In genomic region chr6:108736832-108737231, GRCh38 we compare ENCODE assay signal across 11 cellular contexts.
DNase-seq lines count a peak whose midpoint lies in the region; ATAC-seq, FAIRE-seq and TF ChIP-seq lines count a peak whose summit lies in the region.
"Had no signal": no experiment of that assay in that cellular context is flagged by ENCODE, and none has a peak within 500 bp of the region (broad histone marks: within the 10 kb centered on the region; RNA-seq: fewer than 3 reads in every experiment).

No MANE protein-coding gene starts in this region.

- H2AFZ ChIP-seq in PC-3 (ENCODE audit: low read length) (no peak overlapping the region), neuronal stem cell (ENCODE audit: low read length) (peak overlapping the region; percentile 27)

- H4K20me1 ChIP-seq in PC-3 (ENCODE audit: low read length), result no peaks in the 10 kb centered on the region

- H3K4ac ChIP-seq in neuronal stem cell (ENCODE audit: low read length), result no peak overlapping the region

- H3K27me3 ChIP-seq in PC-3 (ENCODE audit: low read length) (no peaks in the 10 kb centered on the region), neuronal stem cell (ENCODE audit: control insufficient read depth in 3 of 3, insufficient read depth in 3 of 3, low read depth in 1 of 3, low read length in 3 of 3) (peaks cover 0 to 29% (median 0%) of the 10 kb centered on the region in 3 experiments)

- H3K27ac Mint-ChIP-seq in activated CD4-positive, alpha-beta memory T cell treated with anti-CD3 and anti-CD28 coated beads for 36 hours, result no peak overlapping the region

- FAIRE-seq in D721Med (lab: Jason Lieb, UNC), result no peak

- no peak overlapping the region for H2BK15ac ChIP-seq in neuronal stem cell (ENCODE audit: low read length)

- no peak overlapping the region for H2BK5ac ChIP-seq in neuronal stem cell (ENCODE audit: low read length)

- H3K9me3 ChIP-seq in ES-I3 (ENCODE audit: control insufficient read depth, insufficient read depth, low read length) (no peaks in the 10 kb centered on the region), PC-3 (ENCODE audit: low read length) (no peaks in the 10 kb centered on the region), neuronal stem cell (replicated peaks in 1 of 2; ENCODE audit: control insufficient read depth in 2 of 2, insufficient read depth in 1 of 2, low read depth in 1 of 2, low read length in 2 of 2) (no peaks in the 10 kb centered on the region)

- H4K8ac ChIP-seq in neuronal stem cell (ENCODE audit: low read depth, low read length), result no peak overlapping the region

- BruUV-seq in PC-3 (replicated peaks; lab: Mats Ljungman, UMichigan), result no TSS peak

- H3K79me2 ChIP-seq in PC-3 (ENCODE audit: low read length), result no peaks in the 10 kb centered on the region

- no peaks in the 10 kb centered on the region for H3K9me2 ChIP-seq in PC-3 (replicated peaks; ENCODE audit: low read length)

- no peak overlapping the region for H2BK12ac ChIP-seq in neuronal stem cell (ENCODE audit: low read length)

- H3K4me1 ChIP-seq in ES-I3 (ENCODE audit: insufficient read depth, low read length) (peaks cover 38% of the 10 kb centered on the region), PC-3 (ENCODE audit: insufficient read depth, low read length) (peaks cover 81% of the 10 kb centered on the region), neuronal stem cell (ENCODE audit: control insufficient read depth in 2 of 2, insufficient read depth in 1 of 2, low read depth in 1 of 2, low read length in 2 of 2) (peaks cover 4 to 8% of the 10 kb centered on the region in 2 donors)

- no peaks in the 10 kb centered on the region for H3K9me3 Mint-ChIP-seq in activated CD4-positive, alpha-beta memory T cell treated with anti-CD3 and anti-CD28 coated beads for 36 hours

- H3K36me3 Mint-ChIP-seq in activated CD4-positive, alpha-beta memory T cell treated with anti-CD3 and anti-CD28 coated beads for 36 hours, result no peaks in the 10 kb centered on the region

- H3K18ac ChIP-seq in neuronal stem cell (ENCODE audit: low read length), result no peak overlapping the region

- POLR2A ChIA-PET in PC-3 (lab: Charles Lee; ENCODE audit: unreplicated experiment), result no interaction called here
- POLR2A ChIA-PET in activated CD4-positive, alpha-beta memory T cell treated with anti-CD3 and anti-CD28 coated beads for 36 hours (lab: Charles Lee), result no interaction called here

- H3K9ac ChIP-seq in ES-I3 (ENCODE audit: low read depth, low read length) (peak overlapping the region; percentile 16; the same call in 1 of the 2 replicates), PC-3 (ENCODE audit: low read length) (peak overlapping the region; percentile 61), neuronal stem cell (ENCODE audit: low read depth, low read length, poor library complexity) (no peak overlapping the region)

- no peak overlapping the region for H4K91ac ChIP-seq in neuronal stem cell (ENCODE audit: low read depth, low read length, poor library complexity)

- H3K79me1 ChIP-seq in neuronal stem cell (ENCODE audit: low read depth, low read length), result no peaks in the 10 kb centered on the region

- H3K27ac ChIP-seq in PC-3 (ENCODE audit: low read length) (peak overlapping the region; percentile 86), epithelial cell of prostate (peak overlapping the region; percentile 98), neuronal stem cell (replicated peaks; ENCODE audit: low read length) (no peak overlapping the region)
- H3K27ac ChIP-seq: cardiac muscle cell had no signal

- H3K36me3 ChIP-seq in ES-I3 (ENCODE audit: insufficient read depth, low read length), result no peaks in the 10 kb centered on the region
- H3K36me3 ChIP-seq in PC-3 (ENCODE audit: low read depth, low read length), result no peaks in the 10 kb centered on the region
- H3K36me3 ChIP-seq in neuronal stem cell (replicated peaks in 1 of 2; ENCODE audit: control insufficient read depth in 2 of 2, insufficient read depth in 2 of 2, low read length in 2 of 2), result no peaks in the 10 kb centered on the region
- H3K36me3 ChIP-seq: cardiac muscle cell had no signal

- no peak overlapping the region for H3K14ac ChIP-seq in neuronal stem cell (ENCODE audit: low read length)

- CTCF ChIA-PET in PC-3 (lab: Charles Lee), result no interaction called here
- CTCF ChIA-PET in activated CD4-positive, alpha-beta memory T cell treated with anti-CD3 and anti-CD28 coated beads for 36 hours (lab: Charles Lee), result interaction anchor here (0.6 kb wide), 1 partner anchor 74 kb away, joined by 3 read pairs; no protein-coding TSS in a partner anchor

- WGBS in neuronal stem cell (ENCODE audit: extremely low coverage in 2 of 2, insufficient read length in 2 of 2, insufficient replicate concordance in 1 of 2), 2 donors, result 100% methylated on average over 1 of the region's 4 CpGs; no CpG with 5 or more reads in 1 of the 2 donors

- peaks cover 13% of the 10 kb centered on the region for H3K27me3 Mint-ChIP-seq in activated CD4-positive, alpha-beta memory T cell treated with anti-CD3 and anti-CD28 coated beads for 36 hours

- no peak overlapping the region for H3K23ac ChIP-seq in neuronal stem cell (ENCODE audit: low read depth, low read length, poor library complexity)

- no peak overlapping the region for H2AK5ac ChIP-seq in neuronal stem cell (ENCODE audit: low read depth, low read length)

- DNase-seq in PC-3 (peak; percentile 84), epithelial cell of prostate (ENCODE audit: low read depth, low spot score) (peak; percentile 64), neuronal stem cell (ENCODE audit: low spot score) (no peak), GOT3 (lab: John Stamatoyannopoulos, UW) (no peak), D721Med (ENCODE audit: insufficient read length, low spot score) (no peak)
- DNase-seq in activated CD4-positive, alpha-beta memory T cell treated with anti-CD3 and anti-CD28 coated beads for 36 hours, result no peak
- DNase-seq: NCI-H1417 treated with DMSO at 0.1 percent for 48 hours, T1000 had no signal

- no peaks in the 10 kb centered on the region for H3F3A ChIP-seq in PC-3 (ENCODE audit: low read length, unreplicated experiment)

- intact Hi-C loops in PC-3 (cut with micrococcal nuclease), result loop anchor here (2.0 to 5.0 kb wide), 3 partner anchors 46 to 180 kb away; no protein-coding TSS in a partner anchor
- intact Hi-C loops in activated CD4-positive, alpha-beta memory T cell treated with anti-CD3 and anti-CD28 coated beads for 36 hours (cut with micrococcal nuclease), result no loop called here

- H3K4me2 ChIP-seq in PC-3 (ENCODE audit: low read length), result peak overlapping the region; percentile 76
- H3K4me2 ChIP-seq in neuronal stem cell (ENCODE audit: insufficient read depth, low read length, poor library complexity, severe bottlenecking), result no peak overlapping the region

- peaks cover 10% of the 10 kb centered on the region for H3K4me1 Mint-ChIP-seq in activated CD4-positive, alpha-beta memory T cell treated with anti-CD3 and anti-CD28 coated beads for 36 hours (ENCODE audit: low read depth)

- ATAC-seq in PC-3, result peak; percentile 70
- no peak for ATAC-seq in HG02642 (IDR thresholded peaks at IDR 0.05; ENCODE audit: poor library complexity, unreplicated experiment)

- TF ChIP-seq CTCF in PC-3 (conservative IDR thresholded peaks at IDR 0.05; ENCODE audit: low read depth, low read length) (no peak), D721Med (IDR thresholded peaks at IDR 0.05; ENCODE audit: insufficient read depth, missing control alignments) (no peak)

- no peak overlapping the region for H3K4me3 ChIP-seq in PC-3 (ENCODE audit: low read length)
- no peak overlapping the region for H3K4me3 ChIP-seq in neuronal stem cell (ENCODE audit: low read length in 2 of 2)
- H3K4me3 ChIP-seq: cardiac muscle cell had no signal

- H2BK120ac ChIP-seq in neuronal stem cell (ENCODE audit: low read depth, low read length), result no peak overlapping the region

- H3K4me3 Mint-ChIP-seq in activated CD4-positive, alpha-beta memory T cell treated with anti-CD3 and anti-CD28 coated beads for 36 hours, result no peak overlapping the region

Comparison
In these comparisons a context has a peak if more than half of its experiments do, and no peak if none do; other contexts are left out.
1. DNase-seq: peak in PC-3 (single experiment) and epithelial cell of prostate (single experiment); none in neuronal stem cell (single experiment), GOT3 (single experiment), D721Med (single experiment) and activated CD4-positive, alpha-beta memory T cell treated with anti-CD3 and anti-CD28 coated beads for 36 hours (single experiment).